Comparison of ENCODE assay signal across 10 cellular contexts in the genomic region with DNA sequence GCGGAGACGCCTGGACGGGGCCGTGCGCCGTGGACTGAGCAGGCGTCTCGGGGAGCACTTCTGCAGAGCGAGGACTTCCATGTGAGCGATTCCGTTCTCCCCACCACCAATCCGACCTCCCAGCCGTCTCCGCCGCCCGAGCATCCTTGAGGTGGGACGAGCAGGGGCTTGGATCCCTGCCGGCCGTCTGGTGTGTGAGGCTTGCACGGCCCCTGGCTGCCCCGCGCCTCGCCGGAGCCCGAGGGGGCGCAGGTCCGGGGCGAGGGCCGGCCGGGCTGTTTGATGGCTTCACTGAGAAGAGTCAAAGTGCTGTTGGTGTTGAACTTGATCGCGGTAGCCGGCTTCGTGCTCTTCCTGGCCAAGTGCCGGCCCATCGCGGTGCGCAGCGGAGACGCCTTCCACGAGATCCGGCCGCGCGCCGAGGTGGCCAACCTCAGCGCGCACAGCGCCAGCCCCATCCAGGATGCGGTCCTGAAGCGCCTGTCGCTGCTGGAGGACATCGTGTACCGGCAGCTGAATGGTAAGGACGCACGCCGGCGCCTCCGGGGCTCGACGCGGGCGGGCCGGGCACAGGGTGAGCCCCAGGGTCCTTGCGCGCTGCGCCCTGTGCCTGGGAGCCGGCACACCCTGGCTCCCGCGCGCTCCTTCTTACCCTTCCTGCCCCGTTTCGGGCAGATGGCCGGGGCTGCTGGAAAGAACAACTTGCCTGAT. TPM values are rescaled to one million over a fixed set of nuclear protein-coding genes. Genes with fewer than 3 reads are reported as not detected.
DNase-seq lines count a peak whose midpoint lies in the region; ATAC-seq, FAIRE-seq and TF ChIP-seq lines count a peak whose summit lies in the region.
"Had no signal": no experiment of that assay in that cellular context is flagged by ENCODE, and none has a peak within 500 bp of the region (broad histone marks: within the 10 kb centered on the region; RNA-seq: fewer than 3 reads in every experiment).

No MANE protein-coding gene starts in this region.

- in situ Hi-C loops in gastrocnemius medialis (cut with MboI; ENCODE audit: low sequenced_read_pairs in 4 of 4), result no loop called here

- H3K4me3 ChIP-seq in H7 (ENCODE audit: insufficient read depth, low read depth, low read length) (peak overlapping the region; percentile 87), body of pancreas (peak overlapping the region in 1 of 2 donors; percentile 79), gastrocnemius medialis (peak overlapping the region; percentile 13 to 57 (median 30))

- DNase-seq in H7 (peak; percentile 79), body of pancreas (peak; percentile 10 to 44 (median 22)), iPS-NIHi11 (ENCODE audit: low spot score) (peak; percentile 52), gastrocnemius medialis (no peak), GM12891 (ENCODE audit: insufficient read length, low spot score) (no peak), GDM1 (lab: John Stamatoyannopoulos, UW) (no peak)
- DNase-seq in activated CD4-positive, CD25-positive, alpha-beta regulatory T cell treated with anti-CD3 and anti-CD28 coated beads, Interleukin-2, amount 50 U/mL, for 72 hours, result no peak
- DNase-seq: CD8-positive, alpha-beta T cell; NCI-H524 treated with DMSO at 0.1 percent for 48 hours had no signal

- H3K9me3 ChIP-seq in body of pancreas (no peaks in the 10 kb centered on the region), gastrocnemius medialis (no peaks in the 10 kb centered on the region)

- H3K27ac ChIP-seq in body of pancreas (no peak overlapping the region), gastrocnemius medialis (peak overlapping the region in 1 of 4 donors; percentile 64)

- peaks cover 27% of the 10 kb centered on the region for H3K4me1 ChIP-seq in body of pancreas
- no peaks in the 10 kb centered on the region for H3K4me1 ChIP-seq in gastrocnemius medialis

- TF ChIP-seq CTCF in body of pancreas (IDR thresholded peaks at IDR 0.05) (no peak), gastrocnemius medialis (IDR thresholded peaks at IDR 0.05 in 4 of 5, conservative IDR thresholded peaks at IDR 0.05 in 1 of 5) (no peak)

- TF ChIP-seq POLR2A in body of pancreas (IDR thresholded peaks at IDR 0.05) (peak in 1 of 3 donors; percentile 13), gastrocnemius medialis (IDR thresholded peaks at IDR 0.05) (no peak), GM12891 (IDR thresholded peaks at IDR 0.05; ENCODE audit: low read depth, low read length) (no peak)

- ATAC-seq in body of pancreas (peak; percentile 10), gastrocnemius medialis (no peak), HG02870 (IDR thresholded peaks at IDR 0.05; ENCODE audit: unreplicated experiment) (no peak)
- ATAC-seq: CD8-positive, alpha-beta T cell had no signal

- peaks cover 9% of the 10 kb centered on the region for H3K27me3 ChIP-seq in H7 (ENCODE audit: control insufficient read depth, insufficient read depth, low read length)
- H3K27me3 ChIP-seq in body of pancreas, result no peaks in the 10 kb centered on the region
- peaks cover 0 to 19% (median 0%) of the 10 kb centered on the region in 3 donors for H3K27me3 ChIP-seq in gastrocnemius medialis

- H3K36me3 ChIP-seq in H7 (replicated peaks; ENCODE audit: control insufficient read depth, insufficient read depth, low read length) (peaks cover 5% of the 10 kb centered on the region), body of pancreas (replicated peaks in 1 of 2; ENCODE audit: insufficient read depth in 1 of 2, low read depth in 2 of 2) (no peaks in the 10 kb centered on the region), gastrocnemius medialis (no peaks in the 10 kb centered on the region)

- FAIRE-seq in GM12891 (lab: Jason Lieb, UNC), result no peak

- 0 to 1% methylated on average over 12 to 67 of the region's 74 CpGs for WGBS in body of pancreas, 2 donors

- intact Hi-C loops in body of pancreas (cut with DNase I), result no loop called here
- intact Hi-C loops in gastrocnemius medialis (cut with DNase I; ENCODE audit: low total_unique reads), result loop anchor here (10.0 kb wide), 2 partner anchors 172 to 482 kb away; no protein-coding TSS in a partner anchor

TF ChIP-seq in GM12891, 5 proteins besides CTCF, POLR2A, EP300 and RAD21:
- TF ChIP-seq SPI1 (IDR thresholded peaks at IDR 0.05; ENCODE audit: low read depth, low read length) (no peak), POU2F2 (IDR thresholded peaks at IDR 0.05; ENCODE audit: low read depth, low read length) (no peak), TAF1 (IDR thresholded peaks at IDR 0.05; ENCODE audit: low read depth, low read length) (no peak), PAX5 (IDR thresholded peaks at IDR 0.05; ENCODE audit: insufficient read depth, low read length, severe bottlenecking) (no peak), POLR2AphosphoS5 (IDR thresholded peaks at IDR 0.05; ENCODE audit: low read depth, low read length) (no peak)

RNA-seq across cellular contexts. Expression of a gene that starts 0.7 kb away (rescaled TPM):
- 67.7 and 72.3 TPM in 2 replicates for total RNA-seq in H7 (2014; rRNA removed; shearing (Covaris generic))
- total RNA-seq in body of pancreas, result 10 to 100 TPM in 1 of 2 donors, 1 to 10 TPM in 1; 6.5 to 27.4 TPM
- total RNA-seq in gastrocnemius medialis, result 10 to 100 TPM in 3 of 4 donors, 1 to 10 TPM in 1; 1.9 to 13.0 (median 12.3) TPM
- polyA plus RNA-seq in GM12891 (2012; ENCODE audit: low read depth, missing spikeins), result not detected
- total RNA-seq: CD8-positive, alpha-beta T cell had no signal

Comparison
In these comparisons a context has a peak if more than half of its experiments do, and no peak if none do; other contexts are left out.
1. DNase-seq: peak in H7 (single experiment), body of pancreas (4 of 4) and iPS-NIHi11 (single experiment); none in gastrocnemius medialis (0 of 2), GM12891 (single experiment), GDM1 (single experiment) and activated CD4-positive, CD25-positive, alpha-beta regulatory T cell treated with anti-CD3 and anti-CD28 coated beads, Interleukin-2, amount 50 U/mL, for 72 hours (single experiment).